Comparison of ENCODE assay signal across 12 cellular contexts in genomic region chr19:48413879-48414623, GRCh38. TPM values are rescaled to one million over a fixed set of nuclear protein-coding genes. Genes with fewer than 3 reads are reported as not detected.
DNase-seq lines count a peak whose midpoint lies in the region; ATAC-seq and TF ChIP-seq lines count a peak whose summit lies in the region.
"Had no signal": no experiment of that assay in that cellular context is flagged by ENCODE, and none has a peak within 500 bp of the region (broad histone marks: within the 10 kb centered on the region; RNA-seq: fewer than 3 reads in every experiment).

No MANE protein-coding gene starts in this region.

- H3K27ac Mint-ChIP-seq in progenitor cell of endocrine pancreas: peak overlapping the region; percentile 80
- H3K27ac Mint-ChIP-seq: activated CD4-positive, alpha-beta memory T cell treated with anti-CD3 and anti-CD28 coated beads for 36 hours had no signal

- peaks cover 4% of the 10 kb centered on the region for H3K4me1 Mint-ChIP-seq in progenitor cell of endocrine pancreas (ENCODE audit: low read depth)

- H3K27me3 Mint-ChIP-seq in progenitor cell of endocrine pancreas: no peaks in the 10 kb centered on the region

- no peaks in the 10 kb centered on the region for H3K36me3 Mint-ChIP-seq in progenitor cell of endocrine pancreas (ENCODE audit: insufficient read depth)
- H3K36me3 Mint-ChIP-seq: activated CD4-positive, alpha-beta memory T cell treated with anti-CD3 and anti-CD28 coated beads for 36 hours had no signal

- peak overlapping the region; percentile 77 for H3K4me3 Mint-ChIP-seq in progenitor cell of endocrine pancreas (ENCODE audit: low read depth)

- H3K9me3 Mint-ChIP-seq in progenitor cell of endocrine pancreas (ENCODE audit: low read depth): no peaks in the 10 kb centered on the region
- H3K9me3 Mint-ChIP-seq: activated CD4-positive, alpha-beta memory T cell treated with anti-CD3 and anti-CD28 coated beads for 36 hours had no signal

- peak; percentile 37 for DNase-seq in DMS79 treated with DMSO at 0.1 percent for 48 hours (lab: John Stamatoyannopoulos, UW)
- DNase-seq in DMS79 (lab: John Stamatoyannopoulos, UW): no peak
- peak; percentile 51 for DNase-seq in M059J (ENCODE audit: low read depth)
- no peak for DNase-seq in progenitor cell of endocrine pancreas (ENCODE audit: low spot score, unreplicated experiment)
- no peak for DNase-seq in GM20000 (ENCODE audit: low spot score)
- DNase-seq in GF-D8 (lab: John Stamatoyannopoulos, UW): no peak
- no peak for DNase-seq in stimulated activated CD8-positive, alpha-beta memory T cell treated with anti-CD3 and anti-CD28 coated beads, Interleukin-4, amount 100 ng/mL, for 48 hours
- DNase-seq: 8988T, NCI-H1092 had no signal

- peak; percentile 19 for ATAC-seq in esophagus mucosa

- TF ChIP-seq CTCF in progenitor cell of endocrine pancreas (IDR thresholded peaks at IDR 0.05; ENCODE audit: unreplicated experiment) (no peak), GM20000 (IDR thresholded peaks at IDR 0.05; ENCODE audit: extremely low read depth, missing control alignments) (no peak)

RNA-seq across cellular contexts. Expression of gene GRIN2D, which starts 20.6 kb away (rescaled TPM):
- total RNA-seq in M059J (2014; rRNA removed; shearing (Covaris generic)): 0.42 and 1.2 TPM in 2 replicates
- total RNA-seq in esophagus mucosa (0.04 TPM), progenitor cell of endocrine pancreas (0.22 and 0.34 TPM in 2 replicates)

RNA-seq across cellular contexts. Expression of gene KDELR1, which starts 22.7 kb away (rescaled TPM):
- total RNA-seq in M059J (2014; rRNA removed; shearing (Covaris generic)): 236 and 247 TPM in 2 replicates
- total RNA-seq in esophagus mucosa: 86.6 TPM
- 207 and 213 TPM in 2 replicates for total RNA-seq in progenitor cell of endocrine pancreas

RNA-seq across cellular contexts. Expression of gene GRWD1, which starts 31.7 kb away (rescaled TPM):
- total RNA-seq in M059J (2014; rRNA removed; shearing (Covaris generic)): 41.3 and 49.9 TPM in 2 replicates
- 24.6 TPM for total RNA-seq in esophagus mucosa
- total RNA-seq in progenitor cell of endocrine pancreas: 35.7 and 35.9 TPM in 2 replicates

RNA-seq across cellular contexts. Expression of gene KCNJ14, which starts 41.3 kb away (rescaled TPM):
- total RNA-seq in M059J (2014; rRNA removed; shearing (Covaris generic)): 0.02 and 0.47 TPM in 2 replicates
- total RNA-seq in esophagus mucosa (0.76 TPM), progenitor cell of endocrine pancreas (2.0 TPM in 2 replicates)

RNA-seq across cellular contexts. Expression of gene SYNGR4, which starts 49.9 kb away (rescaled TPM):
- 0.42 TPM in 1 of 2 replicates, not detected in the other for total RNA-seq in M059J (2014; rRNA removed; shearing (Covaris generic))
- total RNA-seq in esophagus mucosa: not detected
- not detected in 2 replicates for total RNA-seq in progenitor cell of endocrine pancreas
- total RNA-seq: SJSA1 had no signal

Comparison
In these comparisons a context has a peak if more than half of its experiments do, and no peak if none do; other contexts are left out.
1. DNase-seq: peak in DMS79 treated with DMSO at 0.1 percent for 48 hours (single experiment) and M059J (single experiment); none in DMS79 (single experiment), progenitor cell of endocrine pancreas (single experiment), GM20000 (single experiment), GF-D8 (single experiment) and stimulated activated CD8-positive, alpha-beta memory T cell treated with anti-CD3 and anti-CD28 coated beads, Interleukin-4, amount 100 ng/mL, for 48 hours (single experiment).